Comparison of ENCODE assay signal across 8 cellular contexts in the genomic region with DNA sequence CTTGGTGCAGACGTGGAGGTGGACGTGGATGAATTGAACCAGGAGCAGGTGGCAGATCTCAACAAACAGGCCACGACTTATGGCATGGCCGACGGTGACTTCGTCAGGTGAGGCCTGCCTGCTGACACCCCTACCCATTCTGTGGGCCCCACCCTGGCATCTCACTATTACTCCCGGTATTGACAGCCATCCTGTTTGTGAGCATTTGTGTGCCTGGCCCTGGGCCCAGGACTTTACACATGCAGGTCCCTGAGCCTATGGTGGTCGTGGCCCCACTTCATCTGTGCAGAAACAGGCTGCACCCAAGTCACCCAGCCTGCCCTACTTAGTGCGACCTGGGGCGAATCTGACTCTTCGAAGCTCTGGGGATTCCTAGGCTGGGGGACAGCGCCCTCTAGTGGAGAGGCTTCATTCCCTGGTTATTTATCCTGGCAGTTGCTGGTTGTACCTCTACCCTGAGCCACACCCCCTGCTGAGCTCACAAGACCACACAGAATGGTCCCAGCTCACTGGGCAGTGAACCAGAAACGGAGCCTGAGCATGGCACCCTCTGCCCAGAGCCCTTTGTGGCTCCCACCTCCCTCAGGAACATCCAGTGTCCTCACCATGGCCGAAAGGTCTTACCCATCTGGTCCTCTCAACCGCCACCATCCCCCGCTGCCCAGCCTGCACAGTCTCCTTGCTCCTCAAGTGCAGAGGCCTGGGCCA.
DNase-seq lines count a peak whose midpoint lies in the region; ATAC-seq lines count a peak whose summit lies in the region.

No MANE protein-coding gene starts in this region.

- H3K4me3 Mint-ChIP-seq in memory B cell: peak overlapping the region; percentile 43

- H3K9me3 Mint-ChIP-seq in memory B cell: no peaks in the 10 kb centered on the region

- H3K4me1 Mint-ChIP-seq in memory B cell: peaks cover 43% of the 10 kb centered on the region

- H3K36me3 Mint-ChIP-seq in memory B cell: peaks cover 41% of the 10 kb centered on the region

- DNase-seq in COLO829 (ENCODE audit: low spot score) (peak; percentile 72), NCI-H82 (lab: John Stamatoyannopoulos, UW) (peak; percentile 90), memory B cell (ENCODE audit: low spot score in 2 of 2) (peak; percentile 92 to 95)
- peak; percentile 62 to 73 for DNase-seq in activated CD8-positive, alpha-beta memory T cell treated with anti-CD3 and anti-CD28 coated beads for 1 hour (ENCODE audit: extremely low read depth in 1 of 2, low read depth in 1 of 2)
- peak; percentile 86 for DNase-seq in effector CD4-positive, alpha-beta T cell
- DNase-seq in stimulated activated CD8-positive, alpha-beta memory T cell treated with anti-CD3 and anti-CD28 coated beads, Interleukin-15, amount 100 ng/mL, for 48 hours (ENCODE audit: low read depth in 2 of 2): peak; percentile 59 to 61

- H3K27me3 Mint-ChIP-seq in memory B cell: no peaks in the 10 kb centered on the region

- ATAC-seq in HG02759 (IDR thresholded peaks at IDR 0.05; ENCODE audit: unreplicated experiment) (peak; percentile 61), memory B cell (ENCODE audit: low read depth) (peak; percentile 93), GM18498 (IDR thresholded peaks at IDR 0.05; ENCODE audit: unreplicated experiment) (no peak)

- H3K27ac Mint-ChIP-seq in memory B cell: peak overlapping the region; percentile 78
